In genomic region chr17:68497885-68498319, GRCh38 we compare ENCODE assay signal across 8 cellular contexts. TPM values are rescaled to one million over a fixed set of nuclear protein-coding genes. Genes with fewer than 3 reads are reported as not detected.
DNase-seq lines count a peak whose midpoint lies in the region; ATAC-seq and TF ChIP-seq lines count a peak whose summit lies in the region.

No MANE protein-coding gene starts in this region.

- peaks cover 0 to 18% (median 0%) of the 10 kb centered on the region in 3 donors for H3K4me1 ChIP-seq in gastroesophageal sphincter

- no peaks in the 10 kb centered on the region for H3K9me3 ChIP-seq in gastroesophageal sphincter

- H3K4me3 Mint-ChIP-seq in activated CD8-positive, alpha-beta memory T cell treated with anti-CD3 and anti-CD28 coated beads, Interleukin-2, amount 10 ng/mL, durations not matched to agents 7 days and 5 days, result peak overlapping the region; percentile 15

- H3K9me3 Mint-ChIP-seq in activated CD8-positive, alpha-beta memory T cell treated with anti-CD3 and anti-CD28 coated beads, Interleukin-2, amount 10 ng/mL, durations not matched to agents 7 days and 5 days (ENCODE audit: low read depth), result no peaks in the 10 kb centered on the region

- no peaks in the 10 kb centered on the region for H3K36me3 ChIP-seq in gastroesophageal sphincter

- peak overlapping the region; percentile 91 for H3K27ac Mint-ChIP-seq in activated CD8-positive, alpha-beta memory T cell treated with anti-CD3 and anti-CD28 coated beads, Interleukin-2, amount 10 ng/mL, durations not matched to agents 7 days and 5 days

- TF ChIP-seq POLR2A in gastroesophageal sphincter (IDR thresholded peaks at IDR 0.05), result no peak

- peaks cover 18% of the 10 kb centered on the region for H3K27me3 ChIP-seq in gastroesophageal sphincter

- H3K36me3 Mint-ChIP-seq in activated CD8-positive, alpha-beta memory T cell treated with anti-CD3 and anti-CD28 coated beads, Interleukin-2, amount 10 ng/mL, durations not matched to agents 7 days and 5 days, result peaks cover 6% of the 10 kb centered on the region

- no peak overlapping the region for H3K4me3 ChIP-seq in gastroesophageal sphincter

- H3K27ac ChIP-seq in gastroesophageal sphincter, result peak overlapping the region in 1 of 4 donors; percentile 18

- TF ChIP-seq EP300 in gastroesophageal sphincter (IDR thresholded peaks at IDR 0.05), result no peak

- peaks cover 5% of the 10 kb centered on the region for H3K27me3 Mint-ChIP-seq in activated CD8-positive, alpha-beta memory T cell treated with anti-CD3 and anti-CD28 coated beads, Interleukin-2, amount 10 ng/mL, durations not matched to agents 7 days and 5 days

- CTCF ChIA-PET in activated CD8-positive, alpha-beta memory T cell treated with anti-CD3 and anti-CD28 coated beads, Interleukin-2, amount 10 ng/mL, durations not matched to agents 7 days and 5 days (lab: Charles Lee), result interaction anchor here (1.1 to 4.5 kb wide), 6 partner anchors 9 to 30 kb away, joined by 3 to 27 read pairs (median 5); partner anchors contain the start of gene PRKAR1A

- DNase-seq in activated CD8-positive, alpha-beta memory T cell treated with anti-CD3 and anti-CD28 coated beads, Interleukin-2, amount 10 ng/mL, durations not matched to agents 7 days and 5 days, result peak; percentile 47
- DNase-seq in activated CD8-positive, alpha-beta memory T cell treated with anti-CD3 and anti-CD28 coated beads for 24 hours, result no peak
- peak; percentile 91 for DNase-seq in SKM-1 treated with dmso at 0.1 percent for 144 hours (lab: John Stamatoyannopoulos, UW; ENCODE audit: unreplicated experiment)
- no peak for DNase-seq in omental fat pad (ENCODE audit: low spot score)
- no peak for DNase-seq in AG08395 (ENCODE audit: low spot score)
- no peak for DNase-seq in NCI-H1048 (lab: John Stamatoyannopoulos, UW)

- peak; percentile 75 for ATAC-seq in activated CD8-positive, alpha-beta memory T cell treated with anti-CD3 and anti-CD28 coated beads, Interleukin-2, amount 10 ng/mL, durations not matched to agents 7 days and 5 days
- ATAC-seq in HG03025 (IDR thresholded peaks at IDR 0.05; ENCODE audit: low FRiP score, unreplicated experiment) (peak; percentile 96), omental fat pad (ENCODE audit: low FRiP score) (peak; percentile 13), gastroesophageal sphincter (no peak)

- WGBS in gastroesophageal sphincter (ENCODE audit: low coverage in 1 of 2), 2 donors, result 4 to 29% methylated on average over 3 of the region's 3 CpGs

- TF ChIP-seq CTCF in omental fat pad (IDR thresholded peaks at IDR 0.05), result no peak
- TF ChIP-seq CTCF in gastroesophageal sphincter (IDR thresholded peaks at IDR 0.05), result no peak

- H3K4me1 Mint-ChIP-seq in activated CD8-positive, alpha-beta memory T cell treated with anti-CD3 and anti-CD28 coated beads, Interleukin-2, amount 10 ng/mL, durations not matched to agents 7 days and 5 days, result peaks cover 39% of the 10 kb centered on the region

RNA-seq across cellular contexts. Expression of gene PRKAR1A, which starts 14.3 kb away (rescaled TPM):
- total RNA-seq in activated CD8-positive, alpha-beta memory T cell treated with anti-CD3 and anti-CD28 coated beads, Interleukin-2, amount 10 ng/mL, durations not matched to agents 7 days and 5 days, result 100 to 1,000 TPM; 215 to 293 TPM
- total RNA-seq in omental fat pad (100 to 1,000 TPM; 352 to 561 (median 476) TPM), gastroesophageal sphincter (100 to 1,000 TPM; 267 to 390 (median 347) TPM)

RNA-seq across cellular contexts. Expression of gene WIPI1, which starts 40.6 kb away (rescaled TPM):
- total RNA-seq in activated CD8-positive, alpha-beta memory T cell treated with anti-CD3 and anti-CD28 coated beads, Interleukin-2, amount 10 ng/mL, durations not matched to agents 7 days and 5 days, result 10 to 100 TPM; 45.5 to 47.7 TPM
- total RNA-seq in omental fat pad (100 to 1,000 TPM in 1 of 4 donors, 10 to 100 TPM in 3; 50.1 to 101 (median 60.2) TPM), gastroesophageal sphincter (10 to 100 TPM; 22.9 to 53.2 (median 45.0) TPM)

Comparison
In these comparisons a context has a peak if more than half of its experiments do, and no peak if none do; other contexts are left out.
1. DNase-seq: peak in activated CD8-positive, alpha-beta memory T cell treated with anti-CD3 and anti-CD28 coated beads, Interleukin-2, amount 10 ng/mL, durations not matched to agents 7 days and 5 days (single experiment) and SKM-1 treated with dmso at 0.1 percent for 144 hours (single experiment); none in activated CD8-positive, alpha-beta memory T cell treated with anti-CD3 and anti-CD28 coated beads for 24 hours (single experiment), omental fat pad (single experiment), AG08395 (single experiment) and NCI-H1048 (single experiment).